In the genomic region with DNA sequence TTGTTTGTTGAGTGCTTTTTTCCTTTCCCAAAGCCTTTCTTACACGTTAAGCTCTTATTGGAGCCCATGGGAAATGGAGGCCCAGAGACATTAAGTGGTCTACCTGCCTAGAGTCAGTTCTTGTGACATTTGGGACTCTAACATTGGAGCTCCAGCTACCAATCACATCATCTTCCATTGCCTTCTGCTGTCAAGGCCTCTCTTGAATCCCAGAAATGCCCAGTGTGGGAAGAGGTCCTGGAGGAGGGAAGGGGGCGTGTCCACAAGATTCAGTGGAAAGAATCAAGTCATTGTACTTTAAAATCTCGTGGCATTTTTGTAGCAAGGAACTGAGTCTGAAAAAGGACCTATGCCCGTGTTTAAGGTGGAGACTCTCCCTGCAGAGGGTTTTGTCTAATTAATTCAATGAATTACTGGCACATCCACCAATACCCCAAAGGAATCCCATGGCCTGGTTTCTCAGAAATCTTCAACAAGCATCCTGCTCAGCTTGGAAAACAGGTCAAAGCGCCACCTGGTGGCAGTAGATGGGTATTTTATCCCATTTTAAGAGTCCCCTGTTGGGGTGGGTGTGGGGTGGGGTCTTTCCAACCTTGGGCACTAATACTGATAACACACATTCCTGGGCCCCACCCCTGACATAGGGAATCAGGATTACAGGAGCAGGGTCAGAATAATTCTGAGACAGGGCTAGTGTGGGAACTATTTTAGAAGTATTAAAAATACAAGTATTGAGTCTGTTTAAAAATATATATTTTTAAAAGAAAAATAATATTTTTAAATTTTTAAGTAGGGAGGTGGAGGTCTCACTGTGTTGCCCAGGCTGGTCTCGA, we compare ENCODE assay signal across 8 cellular contexts. TPM values are rescaled to one million over a fixed set of nuclear protein-coding genes. Genes with fewer than 3 reads are reported as not detected.
DNase-seq lines count a peak whose midpoint lies in the region; ATAC-seq and TF ChIP-seq lines count a peak whose summit lies in the region.

No MANE protein-coding gene starts in this region.

- H3K79me2 ChIP-seq in OCI-LY3 (ENCODE audit: low read length) (no peaks in the 10 kb centered on the region), neural progenitor cell (ENCODE audit: low read depth) (no peaks in the 10 kb centered on the region)

- peaks cover 27% of the 10 kb centered on the region for H3K36me3 Mint-ChIP-seq in neural progenitor cell

- TF ChIP-seq CTCF in GM20000 (IDR thresholded peaks at IDR 0.05; ENCODE audit: extremely low read depth, missing control alignments) = peak; percentile 33
- peak; percentile 68 for TF ChIP-seq CTCF in OCI-LY3 (IDR thresholded peaks at IDR 0.05; ENCODE audit: low read depth, low read length)
- peak; percentile 89 for TF ChIP-seq CTCF in neural progenitor cell (IDR thresholded peaks at IDR 0.05)

- no peak overlapping the region for H3K4me3 Mint-ChIP-seq in neural progenitor cell

- H3F3A ChIP-seq in neural progenitor cell (ENCODE audit: low read depth) = peaks cover 14% of the 10 kb centered on the region

- H3K4me1 ChIP-seq in OCI-LY3 (ENCODE audit: low read length) = peaks cover 25% of the 10 kb centered on the region
- no peaks in the 10 kb centered on the region for H3K4me1 ChIP-seq in neural progenitor cell

- H3K4me3 ChIP-seq in OCI-LY3 (ENCODE audit: low read length) (no peak overlapping the region), neural progenitor cell (no peak overlapping the region)

- no peak overlapping the region for H3K27ac Mint-ChIP-seq in neural progenitor cell

- H3K9ac ChIP-seq in OCI-LY3 (ENCODE audit: low read length) = no peak overlapping the region
- no peak overlapping the region for H3K9ac ChIP-seq in neural progenitor cell

- H3K9me3 ChIP-seq in OCI-LY3 (ENCODE audit: insufficient read depth, low read length) (no peaks in the 10 kb centered on the region), neural progenitor cell (ENCODE audit: low read depth) (no peaks in the 10 kb centered on the region)

- ATAC-seq in GM18873 (IDR thresholded peaks at IDR 0.05; ENCODE audit: low FRiP score, unreplicated experiment) = no peak

- no peak overlapping the region for H3K27ac ChIP-seq in OCI-LY3 (ENCODE audit: low read length)
- H3K27ac ChIP-seq in neural progenitor cell = no peak overlapping the region
- peak overlapping the region; percentile 62 for H3K27ac ChIP-seq in temporal lobe (ENCODE audit: low read depth, low read length)

- peaks cover 3% of the 10 kb centered on the region for H3K27me3 Mint-ChIP-seq in neural progenitor cell (ENCODE audit: insufficient read depth, low read depth)

- DNase-seq in AG20443 (ENCODE audit: low spot score) (peak; percentile 79), GM20000 (ENCODE audit: low spot score) (peak; percentile 61), fibroblast of gingiva (ENCODE audit: low read depth) (peak; percentile 38), neural progenitor cell (ENCODE audit: low spot score) (peak; percentile 90)
- DNase-seq in activated T-cell treated with anti-CD3 and anti-CD28 coated beads, Interleukin-2, amount 50 U/mL, for 1 hour = peak; percentile 56

- H3K27me3 ChIP-seq in OCI-LY3 (ENCODE audit: low read depth, low read length) (peaks cover 4% of the 10 kb centered on the region; the same call in 1 of the 2 replicates), neural progenitor cell (no peaks in the 10 kb centered on the region)

- no peaks in the 10 kb centered on the region for H3K9me3 Mint-ChIP-seq in neural progenitor cell

- H3K36me3 ChIP-seq in OCI-LY3 (replicated peaks; ENCODE audit: low read depth, low read length) (no peaks in the 10 kb centered on the region), neural progenitor cell (no peaks in the 10 kb centered on the region)

- H2AFZ ChIP-seq in OCI-LY3 (ENCODE audit: low read depth, low read length) = no peak overlapping the region
- no peak overlapping the region for H2AFZ ChIP-seq in neural progenitor cell (replicated peaks)

- H3K4me1 Mint-ChIP-seq in neural progenitor cell = peaks cover 9% of the 10 kb centered on the region

- H4K20me1 ChIP-seq in OCI-LY3 (ENCODE audit: insufficient read depth, low read length) (peaks cover 6% of the 10 kb centered on the region; the same call in 1 of the 2 replicates), neural progenitor cell (ENCODE audit: low read depth) (peaks cover 8% of the 10 kb centered on the region)

- no peak overlapping the region for H3K4me2 ChIP-seq in OCI-LY3 (ENCODE audit: low read length)
- no peak overlapping the region for H3K4me2 ChIP-seq in neural progenitor cell

RNA-seq across cellular contexts. Expression of gene GPT2, which starts 24.6 kb away (rescaled TPM):
- total RNA-seq in neural progenitor cell (ENCODE audit: low replicate concordance) (21.6 and 37.7 TPM in 2 replicates), temporal lobe (16.5 TPM)

Comparison
In these comparisons a context has a peak if more than half of its experiments do, and no peak if none do; other contexts are left out.
1. DNase-seq: peak in every context shown above with its lines; median percentile 90 in neural progenitor cell; 79 in AG20443; 61 in GM20000; 56 in activated T-cell treated with anti-CD3 and anti-CD28 coated beads, Interleukin-2, amount 50 U/mL, for 1 hour; 38 in fibroblast of gingiva.
2. CTCF ChIP-seq: peak in every context shown above with its lines; median percentile 89 in neural progenitor cell; 68 in OCI-LY3; 33 in GM20000.